ENCODE assay signal across 1 cellular context in genomic region chr17:28725660-28726395, GRCh38.
A peak's percentile ranks its signal among the peaks of the same experiment; 100 is the strongest.
TF ChIP-seq lines count a peak whose summit lies in the region.

A gene with protein sequence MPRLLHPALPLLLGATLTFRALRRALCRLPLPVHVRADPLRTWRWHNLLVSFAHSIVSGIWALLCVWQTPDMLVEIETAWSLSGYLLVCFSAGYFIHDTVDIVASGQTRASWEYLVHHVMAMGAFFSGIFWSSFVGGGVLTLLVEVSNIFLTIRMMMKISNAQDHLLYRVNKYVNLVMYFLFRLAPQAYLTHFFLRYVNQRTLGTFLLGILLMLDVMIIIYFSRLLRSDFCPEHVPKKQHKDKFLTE (minus strand): TSS chr17:28726233. CDS start chr17:28726097, 136 bp downstream.

TF ChIP-seq in K562, 482 proteins besides CTCF, POLR2A, EP300 and RAD21 (continued from another document and continues in another):
- TF ChIP-seq TFAP4 (CRISPR knock-in tag; IDR thresholded peaks at IDR 0.05; ENCODE audit: borderline replicate concordance), result peak; percentile 68
- peak; percentile 28; the same call in 1 of the 2 replicates for TF ChIP-seq ETV1 (tag; conservative IDR thresholded peaks at IDR 0.05; ENCODE audit: low read depth)
- no peak for TF ChIP-seq RFX5 (IDR thresholded peaks at IDR 0.05; ENCODE audit: low read depth, low read length)
- no peak for TF ChIP-seq POLR3A (IDR thresholded peaks at IDR 0.05; ENCODE audit: borderline replicate concordance, extremely low read depth, insufficient read depth, insufficient read length)
- TF ChIP-seq ZNF354B (CRISPR knock-in tag; IDR thresholded peaks at IDR 0.05), result no peak
- TF ChIP-seq CREM (IDR thresholded peaks at IDR 0.05; ENCODE audit: low read depth), result peak; percentile 60
- peak in 1 of 2 experiments; percentile 73; a peak in 1 of 4 replicates for TF ChIP-seq TEAD1 (CRISPR knock-in tag; IDR thresholded peaks at IDR 0.05)
- no peak for TF ChIP-seq FOXA3 (CRISPR knock-in tag; conservative IDR thresholded peaks at IDR 0.05 in 1 of 2, IDR thresholded peaks at IDR 0.05 in 1 of 2)
- TF ChIP-seq ZNF696 (CRISPR knock-in tag; conservative IDR thresholded peaks at IDR 0.05), result 0 out of 2 replicates have a peak, but pooled peaks have one; percentile 16
- peak; percentile 61; the same call in 1 of the 2 replicates for TF ChIP-seq E2F3 (CRISPR knock-in tag; IDR thresholded peaks at IDR 0.05)
- TF ChIP-seq NONO (IDR thresholded peaks at IDR 0.05; ENCODE audit: low read depth in 2 of 2, low read length in 1 of 2), result peak in 1 of 2 experiments; percentile 72; a peak in 1 of 4 replicates
- TF ChIP-seq MBD2 (IDR thresholded peaks at IDR 0.05; ENCODE audit: borderline replicate concordance, low read depth), result no peak; the same call in 1 of the 2 replicates
- 0 out of 2 replicates have a peak, but pooled peaks have one; percentile 38 for TF ChIP-seq STAT5A (IDR thresholded peaks at IDR 0.05; ENCODE audit: borderline replicate concordance, low read length)
- peak; percentile 90 for TF ChIP-seq HNRNPL (IDR thresholded peaks at IDR 0.05; ENCODE audit: low read depth, low read length)
- TF ChIP-seq TEAD4 (IDR thresholded peaks at IDR 0.05; ENCODE audit: low read length), result no peak
- TF ChIP-seq TEAD4 (CRISPR knock-in tag; IDR thresholded peaks at IDR 0.05; ENCODE audit: borderline replicate concordance), result no peak; the same call in 1 of the 2 replicates
- TF ChIP-seq RUNX1 (IDR thresholded peaks at IDR 0.05; ENCODE audit: low read depth), result peak; percentile 61; the same call in 1 of the 2 replicates
- TF ChIP-seq BRF2 (IDR thresholded peaks at IDR 0.05; ENCODE audit: borderline replicate concordance, insufficient read depth, insufficient read length), result no peak
- TF ChIP-seq, protein P1, sequence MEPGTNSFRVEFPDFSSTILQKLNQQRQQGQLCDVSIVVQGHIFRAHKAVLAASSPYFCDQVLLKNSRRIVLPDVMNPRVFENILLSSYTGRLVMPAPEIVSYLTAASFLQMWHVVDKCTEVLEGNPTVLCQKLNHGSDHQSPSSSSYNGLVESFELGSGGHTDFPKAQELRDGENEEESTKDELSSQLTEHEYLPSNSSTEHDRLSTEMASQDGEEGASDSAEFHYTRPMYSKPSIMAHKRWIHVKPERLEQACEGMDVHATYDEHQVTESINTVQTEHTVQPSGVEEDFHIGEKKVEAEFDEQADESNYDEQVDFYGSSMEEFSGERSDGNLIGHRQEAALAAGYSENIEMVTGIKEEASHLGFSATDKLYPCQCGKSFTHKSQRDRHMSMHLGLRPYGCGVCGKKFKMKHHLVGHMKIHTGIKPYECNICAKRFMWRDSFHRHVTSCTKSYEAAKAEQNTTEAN (CRISPR knock-in tag; IDR thresholded peaks at IDR 0.05), result peak; percentile 24; the same call in 1 of the 2 replicates
- TF ChIP-seq TAF15 (IDR thresholded peaks at IDR 0.05; ENCODE audit: low read depth, low read length), result peak; percentile 90
- TF ChIP-seq ZNF639 (CRISPR knock-in tag; conservative IDR thresholded peaks at IDR 0.05 in 1 of 2, IDR thresholded peaks at IDR 0.05 in 1 of 2), result peak in 1 of 2 experiments; percentile 60; a peak in 1 of 4 replicates
- TF ChIP-seq SRSF3 (IDR thresholded peaks at IDR 0.05; ENCODE audit: insufficient read depth, low read length), result 0 out of 2 replicates have a peak, but pooled peaks have one; percentile 29
- TF ChIP-seq HDAC2 (IDR thresholded peaks at IDR 0.05), result no peak; the same call in 1 of the 2 replicates
- TF ChIP-seq ETS1 (conservative IDR thresholded peaks at IDR 0.05; ENCODE audit: control insufficient read depth, low read depth, low read length), result peak; percentile 90; the same call in 1 of the 2 replicates
- peak; percentile 81 for TF ChIP-seq CCNT2 (IDR thresholded peaks at IDR 0.05; ENCODE audit: borderline replicate concordance, extremely low read depth, insufficient read length, low read depth, low read length)
- TF ChIP-seq, protein P2, sequence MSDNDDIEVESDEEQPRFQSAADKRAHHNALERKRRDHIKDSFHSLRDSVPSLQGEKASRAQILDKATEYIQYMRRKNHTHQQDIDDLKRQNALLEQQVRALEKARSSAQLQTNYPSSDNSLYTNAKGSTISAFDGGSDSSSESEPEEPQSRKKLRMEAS (CRISPR knock-in tag; IDR thresholded peaks at IDR 0.05), result peak; percentile 97
- TF ChIP-seq FOXM1 (IDR thresholded peaks at IDR 0.05; ENCODE audit: low read depth), result no peak
- peak; percentile 92 for TF ChIP-seq FOXM1 (CRISPR knock-in tag; IDR thresholded peaks at IDR 0.05; ENCODE audit: low read depth)
- TF ChIP-seq, protein P3, sequence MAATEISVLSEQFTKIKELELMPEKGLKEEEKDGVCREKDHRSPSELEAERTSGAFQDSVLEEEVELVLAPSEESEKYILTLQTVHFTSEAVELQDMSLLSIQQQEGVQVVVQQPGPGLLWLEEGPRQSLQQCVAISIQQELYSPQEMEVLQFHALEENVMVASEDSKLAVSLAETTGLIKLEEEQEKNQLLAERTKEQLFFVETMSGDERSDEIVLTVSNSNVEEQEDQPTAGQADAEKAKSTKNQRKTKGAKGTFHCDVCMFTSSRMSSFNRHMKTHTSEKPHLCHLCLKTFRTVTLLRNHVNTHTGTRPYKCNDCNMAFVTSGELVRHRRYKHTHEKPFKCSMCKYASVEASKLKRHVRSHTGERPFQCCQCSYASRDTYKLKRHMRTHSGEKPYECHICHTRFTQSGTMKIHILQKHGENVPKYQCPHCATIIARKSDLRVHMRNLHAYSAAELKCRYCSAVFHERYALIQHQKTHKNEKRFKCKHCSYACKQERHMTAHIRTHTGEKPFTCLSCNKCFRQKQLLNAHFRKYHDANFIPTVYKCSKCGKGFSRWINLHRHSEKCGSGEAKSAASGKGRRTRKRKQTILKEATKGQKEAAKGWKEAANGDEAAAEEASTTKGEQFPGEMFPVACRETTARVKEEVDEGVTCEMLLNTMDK (IDR thresholded peaks at IDR 0.05; ENCODE audit: borderline replicate concordance, insufficient read depth, low read depth, low read length, poor library complexity, severe bottlenecking), result no peak
- TF ChIP-seq KAT7 (CRISPR knock-in tag; IDR thresholded peaks at IDR 0.05; ENCODE audit: borderline replicate concordance), result 0 out of 2 replicates have a peak, but pooled peaks have one; percentile 19
- TF ChIP-seq HBP1 (CRISPR knock-in tag; IDR thresholded peaks at IDR 0.05), result peak; percentile 46; the same call in 1 of the 2 replicates
- TF ChIP-seq NR2C1 (IDR thresholded peaks at IDR 0.05), result no peak
- 0 out of 2 replicates have a peak, but pooled peaks have one; percentile 21 for TF ChIP-seq NR2C1 (tag; IDR thresholded peaks at IDR 0.05)
- 0 out of 2 replicates have a peak, but pooled peaks have one; percentile 48 for TF ChIP-seq HOXB6 (CRISPR knock-in tag; IDR thresholded peaks at IDR 0.05; ENCODE audit: borderline replicate concordance)
- peak; percentile 76 for TF ChIP-seq CC2D1A (IDR thresholded peaks at IDR 0.05)
- TF ChIP-seq NR1H2 (CRISPR knock-in tag; IDR thresholded peaks at IDR 0.05), result peak; percentile 95
- TF ChIP-seq, protein P4, sequence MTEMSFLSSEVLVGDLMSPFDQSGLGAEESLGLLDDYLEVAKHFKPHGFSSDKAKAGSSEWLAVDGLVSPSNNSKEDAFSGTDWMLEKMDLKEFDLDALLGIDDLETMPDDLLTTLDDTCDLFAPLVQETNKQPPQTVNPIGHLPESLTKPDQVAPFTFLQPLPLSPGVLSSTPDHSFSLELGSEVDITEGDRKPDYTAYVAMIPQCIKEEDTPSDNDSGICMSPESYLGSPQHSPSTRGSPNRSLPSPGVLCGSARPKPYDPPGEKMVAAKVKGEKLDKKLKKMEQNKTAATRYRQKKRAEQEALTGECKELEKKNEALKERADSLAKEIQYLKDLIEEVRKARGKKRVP (CRISPR knock-in tag; IDR thresholded peaks at IDR 0.05), result no peak
- no peak for TF ChIP-seq ATF1 (CRISPR knock-in tag; IDR thresholded peaks at IDR 0.05)
- TF ChIP-seq ATF1 (tag; IDR thresholded peaks at IDR 0.05), result peak; percentile 52; the same call in 1 of the 2 replicates
- peak; percentile 93 for TF ChIP-seq POLR2G (IDR thresholded peaks at IDR 0.05; ENCODE audit: low read depth, low read length)
- peak; percentile 84 for TF ChIP-seq CXXC5 (CRISPR knock-in tag; IDR thresholded peaks at IDR 0.05)
- no peak for TF ChIP-seq DEAF1 (CRISPR knock-in tag; IDR thresholded peaks at IDR 0.05)
- TF ChIP-seq XRCC4 (IDR thresholded peaks at IDR 0.05; ENCODE audit: extremely low read depth, insufficient read depth, insufficient read length), result no peak
- 0 out of 2 replicates have a peak, but pooled peaks have one; percentile 50 for TF ChIP-seq ZNF232 (CRISPR knock-in tag; IDR thresholded peaks at IDR 0.05)
- TF ChIP-seq L3MBTL2 (IDR thresholded peaks at IDR 0.05), result peak; percentile 95
- TF ChIP-seq, protein P5, sequence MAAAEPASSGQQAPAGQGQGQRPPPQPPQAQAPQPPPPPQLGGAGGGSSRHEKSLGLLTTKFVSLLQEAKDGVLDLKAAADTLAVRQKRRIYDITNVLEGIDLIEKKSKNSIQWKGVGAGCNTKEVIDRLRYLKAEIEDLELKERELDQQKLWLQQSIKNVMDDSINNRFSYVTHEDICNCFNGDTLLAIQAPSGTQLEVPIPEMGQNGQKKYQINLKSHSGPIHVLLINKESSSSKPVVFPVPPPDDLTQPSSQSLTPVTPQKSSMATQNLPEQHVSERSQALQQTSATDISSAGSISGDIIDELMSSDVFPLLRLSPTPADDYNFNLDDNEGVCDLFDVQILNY (CRISPR knock-in tag; IDR thresholded peaks at IDR 0.05), result 0 out of 2 replicates have a peak, but pooled peaks have one; percentile 61
- TF ChIP-seq SRSF1 (IDR thresholded peaks at IDR 0.05; ENCODE audit: low read depth, low read length), result no peak
- TF ChIP-seq PPARD (CRISPR knock-in tag; IDR thresholded peaks at IDR 0.05), result no peak
